Comparison of ENCODE assay signal across 8 cellular contexts in genomic region chr20:40160151-40160550, GRCh38.
DNase-seq lines count a peak whose midpoint lies in the region; ATAC-seq and TF ChIP-seq lines count a peak whose summit lies in the region.

No MANE protein-coding gene starts in this region.

- no peak for TF ChIP-seq POLR2A in sigmoid colon (IDR thresholded peaks at IDR 0.05)

- TF ChIP-seq EP300 in sigmoid colon (IDR thresholded peaks at IDR 0.05), result no peak

- H3K27me3 Mint-ChIP-seq in WTC11 (ENCODE audit: low read depth), result no peaks in the 10 kb centered on the region

- H3K4me3 ChIP-seq in sigmoid colon, result no peak overlapping the region

- ATAC-seq in GM19351 (IDR thresholded peaks at IDR 0.05; ENCODE audit: unreplicated experiment) (peak; percentile 42), WTC11 (peak; percentile 100), left cardiac atrium (peak; percentile 73 to 86)

- no peaks in the 10 kb centered on the region for H3K36me3 ChIP-seq in sigmoid colon

- peaks cover 2% of the 10 kb centered on the region; the same call in 1 of the 2 replicates for H3K4me1 Mint-ChIP-seq in WTC11

- H3K27ac Mint-ChIP-seq in WTC11, result no peak overlapping the region

- H3K4me1 ChIP-seq in sigmoid colon, result no peaks in the 10 kb centered on the region

- intact Hi-C loops in left cardiac atrium (cut with DNase I), result no loop called here
- intact Hi-C loops in sigmoid colon (cut with DNase I), result loop anchor here (5.0 kb wide), 1 partner anchor 532 kb away; no protein-coding TSS in a partner anchor

- no peak overlapping the region for H3K27ac ChIP-seq in sigmoid colon

- POLR2A ChIA-PET in WTC11 (lab: Charles Lee), result no interaction called here

- no peaks in the 10 kb centered on the region for H3K27me3 ChIP-seq in sigmoid colon

- no peaks in the 10 kb centered on the region for H3K9me3 Mint-ChIP-seq in WTC11

- DNase-seq in C1 segment of cervical spinal cord (lab: John Stamatoyannopoulos, UW) (peak in 8 of 14 donors; percentile 1 to 27 (median 15)), NCI-H2029 treated with DMSO at 0.1 percent for 48 hours (lab: John Stamatoyannopoulos, UW) (peak; percentile 83), WTC11 (ENCODE audit: low spot score) (peak; percentile 59), left cardiac atrium (peak; percentile 46), sigmoid colon (peak; percentile 67), GM19238 (ENCODE audit: insufficient read length, low spot score) (no peak), NCI-H1694 treated with DMSO at 0.1 percent for 48 hours (lab: John Stamatoyannopoulos, UW) (no peak)

- no peaks in the 10 kb centered on the region for H3K9me3 ChIP-seq in sigmoid colon

- H3K4me3 Mint-ChIP-seq in WTC11, result no peak overlapping the region

- CTCF ChIA-PET in WTC11 (lab: Charles Lee), result interaction anchor here (0.6 to 2.1 kb wide), 43 partner anchors 9 to 547 kb away, joined by 3 to 19 read pairs (median 3); partner anchors contain the start of gene MAFB

- H3K36me3 Mint-ChIP-seq in WTC11, result no peaks in the 10 kb centered on the region

- 48 to 68% methylated on average over 7 of the region's 7 CpGs for WGBS in sigmoid colon, 2 donors

- TF ChIP-seq CTCF in WTC11 (IDR thresholded peaks at IDR 0.05) (peak; percentile 48), sigmoid colon (IDR thresholded peaks at IDR 0.05) (peak in 3 of 4 experiments; percentile 25 to 71 (median 49))

TF ChIP-seq in WTC11, 78 proteins besides CTCF, POLR2A, EP300 and RAD21:
- TF ChIP-seq HMGXB4 (CRISPR knock-in tag; IDR thresholded peaks at IDR 0.05) (no peak), CREB1 (CRISPR knock-in tag; IDR thresholded peaks at IDR 0.05) (no peak), E2F1 (CRISPR knock-in tag; IDR thresholded peaks at IDR 0.05) (no peak), SP1 (CRISPR knock-in tag; conservative IDR thresholded peaks at IDR 0.05) (no peak)
- TF ChIP-seq, protein P1, sequence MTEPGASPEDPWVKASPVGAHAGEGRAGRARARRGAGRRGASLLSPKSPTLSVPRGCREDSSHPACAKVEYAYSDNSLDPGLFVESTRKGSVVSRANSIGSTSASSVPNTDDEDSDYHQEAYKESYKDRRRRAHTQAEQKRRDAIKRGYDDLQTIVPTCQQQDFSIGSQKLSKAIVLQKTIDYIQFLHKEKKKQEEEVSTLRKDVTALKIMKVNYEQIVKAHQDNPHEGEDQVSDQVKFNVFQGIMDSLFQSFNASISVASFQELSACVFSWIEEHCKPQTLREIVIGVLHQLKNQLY (CRISPR knock-in tag; IDR thresholded peaks at IDR 0.05), result no peak

Comparison
In these comparisons a context has a peak if more than half of its experiments do, and no peak if none do; other contexts are left out.
1. DNase-seq: peak in C1 segment of cervical spinal cord (8 of 14), NCI-H2029 treated with DMSO at 0.1 percent for 48 hours (single experiment), WTC11 (single experiment), left cardiac atrium (single experiment) and sigmoid colon (single experiment); none in GM19238 (single experiment) and NCI-H1694 treated with DMSO at 0.1 percent for 48 hours (single experiment).
2. ATAC-seq: peak in every context shown above with its lines; median percentile 100 in WTC11; 80 in left cardiac atrium; 42 in GM19351.